21 cellular contexts compared by ENCODE assay signal in genomic region chr19:54633401-54633800, GRCh38.
"Had no signal": no experiment of that assay in that cellular context is flagged by ENCODE, and none has a peak within 500 bp of the region (broad histone marks: within the 10 kb centered on the region; RNA-seq: fewer than 3 reads in every experiment).

No MANE protein-coding gene starts in this region.

- DNase-seq: colonic mucosa; dermis blood vessel endothelial cell; effector memory CD4-positive, alpha-beta T cell; esophagus squamous epithelium; hypothalamus; immature natural killer cell; islet precursor cell; kidney glomerular epithelial cell; left colon; left ventricle myocardium superior; lower lobe of right lung; naive thymus-derived CD4-positive, alpha-beta T cell; right lobe of liver; small intestine; stimulated activated CD4-positive, alpha-beta T cell treated with anti-CD3 and anti-CD28 coated beads, Interleukin-15, amount 100 ng/mL, for 24 hours; stimulated activated CD4-positive, alpha-beta T cell treated with anti-CD3 and anti-CD28 coated beads, Interleukin-2, amount 100 ng/mL, for 48 hours; stimulated activated naive CD4-positive, alpha-beta T cell treated with Interleukin-2 at 50 U/mL for 16 hours had no signal

- ATAC-seq: left colon; left ventricle myocardium superior; lower lobe of right lung; naive thymus-derived CD4-positive, alpha-beta T cell had no signal

- H3K27ac Mint-ChIP-seq: immature natural killer cell; mesothelial cell of epicardium; naive thymus-derived CD4-positive, alpha-beta T cell; nephron; neural progenitor cell; progenitor cell of endocrine pancreas had no signal

- H3K4me1 Mint-ChIP-seq: mesothelial cell of epicardium, nephron, neural progenitor cell had no signal

- H3K27me3 Mint-ChIP-seq: progenitor cell of endocrine pancreas had no signal

- H3K9me3 Mint-ChIP-seq: immature natural killer cell had no signal

- H3K4me3 Mint-ChIP-seq: immature natural killer cell; mesothelial cell of epicardium; naive thymus-derived CD4-positive, alpha-beta T cell; nephron; neural progenitor cell had no signal

- H3K36me3 Mint-ChIP-seq: naive thymus-derived CD4-positive, alpha-beta T cell; neural progenitor cell had no signal
